In the genomic region with DNA sequence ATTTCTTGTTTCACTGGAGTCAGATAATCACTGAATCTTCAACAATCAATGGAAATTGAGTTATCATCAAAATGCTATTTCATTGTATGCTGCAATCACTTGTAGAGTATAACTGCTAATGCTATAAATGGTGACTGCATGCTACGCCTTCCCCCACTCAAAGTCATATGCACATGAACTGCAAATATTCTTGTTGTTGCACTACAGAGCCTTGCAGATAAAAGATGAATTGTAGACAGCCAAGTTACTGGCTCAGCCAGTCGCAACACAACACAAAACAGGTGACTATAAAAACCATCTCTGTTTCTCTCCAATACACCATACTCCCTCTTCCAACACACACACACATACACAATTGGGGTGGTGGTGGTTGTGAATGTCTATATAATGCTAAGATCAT, we compare ENCODE assay signal across 30 cellular contexts.
"Had no signal": no experiment of that assay in that cellular context is flagged by ENCODE, and none has a peak within 500 bp of the region (broad histone marks: within the 10 kb centered on the region; RNA-seq: fewer than 3 reads in every experiment).

No MANE protein-coding gene starts in this region.

- H3K36me3 Mint-ChIP-seq: activated CD8-positive, alpha-beta memory T cell treated with anti-CD3 and anti-CD28 coated beads, Interleukin-2, amount 10 ng/mL, durations not matched to agents 7 days and 5 days; T-cell had no signal

- H3K27me3 Mint-ChIP-seq: activated B cell treated with CpG ODN at 0.5 μM for 24 hours had no signal

- H3K27ac Mint-ChIP-seq: activated B cell treated with CpG ODN at 0.5 μM for 24 hours; activated CD4-positive, alpha-beta T cell treated with anti-CD3 and anti-CD28 coated beads, Interleukin-2, amount 10 ng/mL, durations not matched to agents 24 days and 14 days; activated CD8-positive, alpha-beta memory T cell treated with anti-CD3 and anti-CD28 coated beads, Interleukin-2, amount 10 ng/mL, durations not matched to agents 7 days and 5 days; activated naive CD4-positive, alpha-beta T cell treated with anti-CD3 and anti-CD28 coated beads, Interleukin-2, amount 50 U/mL, for 72 hours; activated naive CD8-positive, alpha-beta T cell treated with anti-CD3 and anti-CD28 coated beads, Interleukin-2, amount 50 U/mL, for 24 hours; activated T-cell treated with anti-CD3 and anti-CD28 coated beads, Interleukin-2, amount 50 U/mL, for 24 hours; activated T-helper 1 cell treated with anti-CD3 and anti-CD28 coated beads, Interleukin-12 subunit alpha, Interleukin-12 subunit beta, Interleukin-2, Interleukin-4 antibody, amounts not matched to agents 30 ng/mL and 10 ng/mL and 1 ng/mL, durations not matched to agents 14 hours and 24 hours and 36 hours; T-cell had no signal

- H3K4me3 ChIP-seq: cardiac muscle cell, Peyer's patch had no signal

- ATAC-seq: activated CD8-positive, alpha-beta memory T cell treated with anti-CD3 and anti-CD28 coated beads, Interleukin-2, amount 10 ng/mL, durations not matched to agents 7 days and 5 days; activated naive CD4-positive, alpha-beta T cell treated with anti-CD3 and anti-CD28 coated beads, Interleukin-2, amount 50 U/mL, for 72 hours; activated naive CD8-positive, alpha-beta T cell treated with anti-CD3 and anti-CD28 coated beads, Interleukin-2, amount 50 U/mL, for 24 hours; T-cell had no signal

- FAIRE-seq: TTC549 had no signal

- H3K27ac ChIP-seq: brain microvascular endothelial cell, cardiac muscle cell, Peyer's patch had no signal

- H3K36me3 ChIP-seq: brain microvascular endothelial cell, cardiac muscle cell, Peyer's patch had no signal

- H3K9me3 Mint-ChIP-seq: activated B cell treated with CpG ODN at 0.5 μM for 24 hours, T-cell had no signal

- H3K9me3 ChIP-seq: Peyer's patch had no signal

- H3K4me1 ChIP-seq: Peyer's patch had no signal

- H3K4me1 Mint-ChIP-seq: activated B cell treated with CpG ODN at 0.5 μM for 24 hours, T-cell had no signal

- DNase-seq: activated B cell treated with CpG ODN at 0.5 μM for 24 hours; activated CD4-positive, alpha-beta T cell treated with anti-CD3 and anti-CD28 coated beads for 1 hour; activated CD4-positive, alpha-beta T cell treated with anti-CD3 and anti-CD28 coated beads, Interleukin-2, amount 10 ng/mL, durations not matched to agents 24 days and 14 days; activated CD4-positive, alpha-beta T cell treated with anti-CD3 and anti-CD28 coated beads, Interleukin-2, amount 50 U/mL, for 48 hours; activated CD8-positive, alpha-beta memory T cell treated with anti-CD3 and anti-CD28 coated beads, Interleukin-2, amount 10 ng/mL, durations not matched to agents 7 days and 5 days; activated effector memory CD4-positive, alpha-beta T cell treated with Interleukin-2 at 50 U/mL for 16 hours; activated naive CD4-positive, alpha-beta T cell treated with Interleukin-2 at 50 U/mL for 16 hours; activated naive CD8-positive, alpha-beta T cell treated with anti-CD3 and anti-CD28 coated beads, Interleukin-2, amount 50 U/mL, for 24 hours; activated T-cell treated with anti-CD3 and anti-CD28 coated beads, Interleukin-2, amount 50 U/mL, for 24 hours; amniotic stem cell; brain microvascular endothelial cell; Karpas-422; NCI-H1048; NCI-H146; NCI-H187 treated with DMSO at 0.1 percent for 48 hours; NCI-H2081 treated with DMSO at 0.1 percent for 48 hours; NCI-H2171; NCI-H2227 treated with DMSO at 0.1 percent for 48 hours; NCI-H526 treated with DMSO at 0.1 percent for 48 hours; NCI-H82; OCI-M1; Peyer's patch; SHP77 treated with DMSO at 0.1 percent for 48 hours; T-cell; T-helper 2 cell; T1000 had no signal

- H3K27me3 ChIP-seq: brain microvascular endothelial cell, cardiac muscle cell, Peyer's patch had no signal

- H3K4me3 Mint-ChIP-seq: activated B cell treated with CpG ODN at 0.5 μM for 24 hours; activated CD4-positive, alpha-beta T cell treated with anti-CD3 and anti-CD28 coated beads, Interleukin-2, amount 10 ng/mL, durations not matched to agents 24 days and 14 days; activated CD8-positive, alpha-beta memory T cell treated with anti-CD3 and anti-CD28 coated beads, Interleukin-2, amount 10 ng/mL, durations not matched to agents 7 days and 5 days; activated naive CD8-positive, alpha-beta T cell treated with anti-CD3 and anti-CD28 coated beads, Interleukin-2, amount 50 U/mL, for 24 hours; activated T-cell treated with anti-CD3 and anti-CD28 coated beads, Interleukin-2, amount 50 U/mL, for 24 hours; activated T-helper 1 cell treated with anti-CD3 and anti-CD28 coated beads, Interleukin-12 subunit alpha, Interleukin-12 subunit beta, Interleukin-2, Interleukin-4 antibody, amounts not matched to agents 30 ng/mL and 10 ng/mL and 1 ng/mL, durations not matched to agents 14 hours and 24 hours and 36 hours; T-cell had no signal
